In genomic region chr11:11882539-11882938, GRCh38 we compare ENCODE assay signal across 19 cellular contexts.
"Had no signal": no experiment of that assay in that cellular context is flagged by ENCODE, and none has a peak within 500 bp of the region (broad histone marks: within the 10 kb centered on the region; RNA-seq: fewer than 3 reads in every experiment).

No MANE protein-coding gene starts in this region.

- H3K4me3 ChIP-seq: gastrocnemius medialis, left lung, tibial nerve had no signal

- H3K9me3 Mint-ChIP-seq: activated CD8-positive, alpha-beta T cell treated with anti-CD3 and anti-CD28 coated beads for 36 hours; central memory CD8-positive, alpha-beta T cell; effector memory CD8-positive, alpha-beta T cell; T-cell had no signal

- ATAC-seq: activated CD8-positive, alpha-beta T cell treated with anti-CD3 and anti-CD28 coated beads for 36 hours; effector memory CD8-positive, alpha-beta T cell; gastrocnemius medialis; left lung; T-cell had no signal

- H3K27ac Mint-ChIP-seq: activated CD8-positive, alpha-beta T cell treated with anti-CD3 and anti-CD28 coated beads for 36 hours; T-cell had no signal

- H3K27me3 ChIP-seq: brain microvascular endothelial cell, gastrocnemius medialis, left lung, neutrophil, tibial nerve had no signal

- H3K9me3 ChIP-seq: gastrocnemius medialis, left lung, neutrophil, SK-N-SH, tibial nerve had no signal

- H3K9ac ChIP-seq: SK-N-SH had no signal

- H3K27ac ChIP-seq: brain microvascular endothelial cell, gastrocnemius medialis, left lung, neutrophil, tibial nerve had no signal

- H3K4me3 Mint-ChIP-seq: activated CD8-positive, alpha-beta T cell treated with anti-CD3 and anti-CD28 coated beads for 36 hours; central memory CD8-positive, alpha-beta T cell; effector memory CD8-positive, alpha-beta T cell; naive B cell; T-cell had no signal

- H3K4me2 ChIP-seq: SK-N-SH had no signal

- DNase-seq: activated CD4-positive, alpha-beta T cell treated with anti-CD3 and anti-CD28 coated beads for 4 hours; activated CD8-positive, alpha-beta memory T cell treated with anti-CD3 and anti-CD28 coated beads, Interleukin-2, amount 50 U/mL, for 4 hours; activated CD8-positive, alpha-beta T cell treated with anti-CD3 and anti-CD28 coated beads for 36 hours; anterior cingulate cortex; brain microvascular endothelial cell; effector memory CD8-positive, alpha-beta T cell; gastrocnemius medialis; islet precursor cell; left lung; naive B cell; retina; SK-N-SH; stimulated activated CD4-positive, alpha-beta T cell treated with anti-CD3 and anti-CD28 coated beads, Interleukin-12 subunit alpha, Interleukin-12 subunit beta, amount 100 ng/mL, for 4 hours; stimulated activated CD4-positive, alpha-beta T cell treated with anti-CD3 and anti-CD28 coated beads, Interleukin-2, amount 100 ng/mL, for 24 hours; T-cell; T-helper 9 cell had no signal

- H3K27me3 Mint-ChIP-seq: activated CD8-positive, alpha-beta T cell treated with anti-CD3 and anti-CD28 coated beads for 36 hours; central memory CD8-positive, alpha-beta T cell; effector memory CD8-positive, alpha-beta T cell; naive B cell; T-cell had no signal
